19 cellular contexts compared by ENCODE assay signal in genomic region chr1:169287280-169287679, GRCh38.
DNase-seq lines count a peak whose midpoint lies in the region; ATAC-seq and TF ChIP-seq lines count a peak whose summit lies in the region.
"Had no signal": no experiment of that assay in that cellular context is flagged by ENCODE, and none has a peak within 500 bp of the region (broad histone marks: within the 10 kb centered on the region; RNA-seq: fewer than 3 reads in every experiment).

No MANE protein-coding gene starts in this region.

- H3K4me1 ChIP-seq in breast epithelium = no peaks in the 10 kb centered on the region
- H3K4me1 ChIP-seq: BLaER1 treated with 17β-estradiol and CSF1 and Interleukin-3, amounts not matched to agents 10 nM and 100 nM had no signal

- TF ChIP-seq POLR2A in breast epithelium (IDR thresholded peaks at IDR 0.05) = no peak

- TF ChIP-seq CTCF in MCF 10A (IDR thresholded peaks at IDR 0.05; ENCODE audit: unreplicated experiment) = no peak
- no peak for TF ChIP-seq CTCF in breast epithelium (IDR thresholded peaks at IDR 0.05)
- TF ChIP-seq CTCF in fibroblast of pulmonary artery (IDR thresholded peaks at IDR 0.05; ENCODE audit: low read length, missing control alignments) = no peak
- TF ChIP-seq CTCF in GM13977 (IDR thresholded peaks at IDR 0.05; ENCODE audit: extremely low read depth, insufficient read depth, missing control alignments) = no peak
- no peak for TF ChIP-seq CTCF in endothelial cell (IDR thresholded peaks at IDR 0.05; ENCODE audit: unreplicated experiment)

- H3K9me3 Mint-ChIP-seq in MCF 10A (ENCODE audit: unreplicated experiment) (peaks cover 20% of the 10 kb centered on the region), endothelial cell (ENCODE audit: unreplicated experiment) (peaks cover 5% of the 10 kb centered on the region)

- intact Hi-C loops in MCF 10A (cut with micrococcal nuclease) (no loop called here), breast epithelium (cut with DNase I; ENCODE audit: low total_unique reads) (no loop called here)

- H3K4me1 Mint-ChIP-seq in MCF 10A (ENCODE audit: insufficient read depth, unreplicated experiment) (peaks cover 17% of the 10 kb centered on the region), endothelial cell (ENCODE audit: unreplicated experiment) (no peaks in the 10 kb centered on the region)
- H3K4me1 Mint-ChIP-seq: CD8-positive, alpha-beta memory T cell had no signal

- BruUV-seq in MCF 10A (replicated peaks; lab: Mats Ljungman, UMichigan) = no TSS peak

- in situ Hi-C loops in GM13977 (cut with MboI; ENCODE audit: low pct_unique_long_range_greater_than_20kb, low sequenced_read_pairs, unreplicated experiment) = no loop called here

- H3K36me3 ChIP-seq in breast epithelium (no peaks in the 10 kb centered on the region), SK-N-MC (ENCODE audit: insufficient read depth, low read length) (no peaks in the 10 kb centered on the region)

- DNase-seq in MCF 10A (ENCODE audit: unreplicated experiment) (no peak), breast epithelium (ENCODE audit: low spot score in 2 of 2) (no peak), SK-N-MC (ENCODE audit: low read depth, low spot score) (no peak), fibroblast of pulmonary artery (ENCODE audit: low read depth) (peak; percentile 7), GM13977 (ENCODE audit: low spot score) (no peak), endothelial cell (ENCODE audit: low spot score) (no peak), cerebellar cortex (ENCODE audit: low spot score) (no peak)
- DNase-seq: CD8-positive, alpha-beta memory T cell; DND-41; GDM1; NCI-H1436; NCI-H2029 treated with DMSO at 0.1 percent for 48 hours; NCI-H510A; NCI-H774; SK-N-SH had no signal

- CTCF ChIA-PET in MCF 10A (lab: Yijun Ruan, JAX) = interaction anchor here (0.7 kb wide), 1 partner anchor 61 kb away, joined by 3 read pairs; no protein-coding TSS in a partner anchor

- H3K4me3 Mint-ChIP-seq in MCF 10A (ENCODE audit: unreplicated experiment) = no peak overlapping the region
- no peak overlapping the region for H3K4me3 Mint-ChIP-seq in endothelial cell (ENCODE audit: unreplicated experiment)
- H3K4me3 Mint-ChIP-seq: CD8-positive, alpha-beta memory T cell had no signal

- peak overlapping the region; percentile 37 for H3K9ac ChIP-seq in SK-N-MC (ENCODE audit: insufficient read length)
- H3K9ac ChIP-seq: BLaER1 treated with 17β-estradiol and CSF1 and Interleukin-3, amounts not matched to agents 10 nM and 100 nM; SK-N-SH had no signal

- H3K9me3 ChIP-seq in breast epithelium = no peaks in the 10 kb centered on the region
- H3K9me3 ChIP-seq in SK-N-MC (ENCODE audit: low read depth, low read length) = no peaks in the 10 kb centered on the region

- ATAC-seq in GM21737 (IDR thresholded peaks at IDR 0.05; ENCODE audit: unreplicated experiment) = no peak
- ATAC-seq: GM12878, Right ventricle myocardium inferior had no signal

- H3K27ac Mint-ChIP-seq in MCF 10A (ENCODE audit: low read depth, unreplicated experiment) (peak overlapping the region; percentile 43), endothelial cell (ENCODE audit: unreplicated experiment) (no peak overlapping the region)
- H3K27ac Mint-ChIP-seq: CD8-positive, alpha-beta memory T cell had no signal

- H3K4me3 ChIP-seq in breast epithelium (no peak overlapping the region), SK-N-MC (no peak overlapping the region), fibroblast of pulmonary artery (replicated peaks; ENCODE audit: low read depth, low read length) (no peak overlapping the region)
- H3K4me3 ChIP-seq: BLaER1 treated with 17β-estradiol and CSF1 and Interleukin-3, amounts not matched to agents 10 nM and 100 nM; GM12878 had no signal

- no peaks in the 10 kb centered on the region for H3K27me3 Mint-ChIP-seq in MCF 10A (ENCODE audit: insufficient read depth, unreplicated experiment)
- no peaks in the 10 kb centered on the region for H3K27me3 Mint-ChIP-seq in endothelial cell (ENCODE audit: unreplicated experiment)
- H3K27me3 Mint-ChIP-seq: CD8-positive, alpha-beta memory T cell had no signal

- POLR2A ChIA-PET in MCF 10A (lab: Yijun Ruan, JAX) = no interaction called here

- no peak overlapping the region for H3K27ac ChIP-seq in breast epithelium
- H3K27ac ChIP-seq in SK-N-MC = peak overlapping the region; percentile 68; the same call in 1 of the 2 replicates
- H3K27ac ChIP-seq: BLaER1 treated with 17β-estradiol and CSF1 and Interleukin-3, amounts not matched to agents 10 nM and 100 nM had no signal

- no peaks in the 10 kb centered on the region for H3K27me3 ChIP-seq in breast epithelium
- H3K27me3 ChIP-seq: BLaER1 treated with 17β-estradiol and CSF1 and Interleukin-3, amounts not matched to agents 10 nM and 100 nM had no signal

- H3K36me3 Mint-ChIP-seq in MCF 10A (ENCODE audit: insufficient read depth, unreplicated experiment) = peaks cover 11% of the 10 kb centered on the region
- peaks cover 21% of the 10 kb centered on the region for H3K36me3 Mint-ChIP-seq in endothelial cell (ENCODE audit: low read depth, unreplicated experiment)
